In the genomic region with DNA sequence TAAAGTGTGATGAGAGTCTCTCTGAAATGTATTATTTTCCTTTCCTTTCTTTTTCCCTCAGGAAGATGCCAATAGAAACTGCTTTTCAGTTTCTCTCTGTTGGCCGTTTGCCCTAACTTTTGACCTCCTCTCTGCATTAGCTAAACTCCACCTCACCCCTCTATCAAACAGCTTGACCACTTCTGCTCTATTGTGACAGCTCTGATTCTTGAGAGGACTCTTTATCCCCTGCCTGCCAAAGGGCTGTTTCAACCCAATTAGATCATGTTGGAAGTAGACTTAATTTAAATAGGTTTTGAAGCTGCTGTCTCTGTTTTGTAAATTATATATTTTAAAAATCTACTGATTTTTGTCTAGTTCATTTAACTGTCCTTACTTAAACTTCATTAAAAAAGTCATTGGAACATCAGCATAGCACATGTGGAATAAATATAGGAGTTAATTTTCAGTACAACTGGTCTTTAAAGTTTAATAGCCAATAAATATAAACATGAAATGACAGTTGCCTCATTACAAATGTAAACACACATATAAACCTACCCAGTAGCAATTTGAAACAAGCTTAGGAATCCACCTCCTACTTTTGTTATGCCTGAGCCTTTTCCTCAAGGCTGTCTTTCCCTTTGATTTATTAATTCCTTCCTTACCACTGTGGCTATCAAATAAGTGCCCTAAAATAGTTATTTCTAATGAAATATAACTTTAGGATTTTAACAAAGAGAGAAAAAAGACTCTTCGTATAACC, we compare ENCODE assay signal across 21 cellular contexts.
DNase-seq lines count a peak whose midpoint lies in the region; ATAC-seq and TF ChIP-seq lines count a peak whose summit lies in the region.
"Had no signal": no experiment of that assay in that cellular context is flagged by ENCODE, and none has a peak within 500 bp of the region (broad histone marks: within the 10 kb centered on the region; RNA-seq: fewer than 3 reads in every experiment).

No MANE protein-coding gene starts in this region.

- peaks cover 9% of the 10 kb centered on the region for H3K4me1 ChIP-seq in PC-3 (ENCODE audit: insufficient read depth, low read length)
- peaks cover 0 to 41% (median 31%) of the 10 kb centered on the region in 4 donors for H3K4me1 ChIP-seq in sigmoid colon
- H3K4me1 ChIP-seq in transverse colon: peaks cover 0 to 17% (median 6%) of the 10 kb centered on the region in 4 donors
- H3K4me1 ChIP-seq: BE2C had no signal

- H3K9me2 ChIP-seq in PC-3 (replicated peaks; ENCODE audit: low read length): no peaks in the 10 kb centered on the region

- H3K4me3 Mint-ChIP-seq in glutamatergic neuron (ENCODE audit: unreplicated experiment): no peak overlapping the region

- no peaks in the 10 kb centered on the region for H3K9me3 Mint-ChIP-seq in glutamatergic neuron (ENCODE audit: unreplicated experiment)

- TF ChIP-seq CTCF in LNCaP clone FGC (IDR thresholded peaks at IDR 0.05; ENCODE audit: control insufficient read depth, extremely low read depth, insufficient read depth): no peak
- TF ChIP-seq CTCF in PC-3 (conservative IDR thresholded peaks at IDR 0.05; ENCODE audit: low read depth, low read length): no peak
- no peak for TF ChIP-seq CTCF in sigmoid colon (IDR thresholded peaks at IDR 0.05)
- TF ChIP-seq CTCF in glutamatergic neuron (IDR thresholded peaks at IDR 0.05; ENCODE audit: partially characterized antibody, unreplicated experiment): no peak
- no peak for TF ChIP-seq CTCF in transverse colon (IDR thresholded peaks at IDR 0.05)

- H3K79me2 ChIP-seq in PC-3 (ENCODE audit: low read length): no peaks in the 10 kb centered on the region

- DNase-seq in LNCaP clone FGC (ENCODE audit: low read depth) (peak; percentile 45), PC-3 (no peak), left colon (no peak), sigmoid colon (no peak), glutamatergic neuron (no peak), head of caudate nucleus (no peak), transverse colon (no peak)
- DNase-seq: BE2C, DMS79 treated with DMSO at 0.1 percent for 48 hours, H7, NCI-H1092, NCI-H1436, NCI-H187 treated with DMSO at 0.1 percent for 48 hours, NCI-H2107, NCI-H446 treated with DMSO at 0.1 percent for 48 hours, NCI-H526 treated with DMSO at 0.1 percent for 48 hours, SIG-M5 had no signal

- ATAC-seq in PC-3: peak; percentile 62
- ATAC-seq in left colon: peak; percentile 53
- ATAC-seq: HepG2, K562, Panc1 had no signal

- H3K36me3 Mint-ChIP-seq in glutamatergic neuron (ENCODE audit: unreplicated experiment): no peaks in the 10 kb centered on the region

- no peaks in the 10 kb centered on the region for H4K20me1 ChIP-seq in PC-3 (ENCODE audit: low read length)

- no peaks in the 10 kb centered on the region for H3K36me3 ChIP-seq in PC-3 (ENCODE audit: low read depth, low read length)
- H3K36me3 ChIP-seq in sigmoid colon: no peaks in the 10 kb centered on the region
- no peaks in the 10 kb centered on the region for H3K36me3 ChIP-seq in transverse colon
- H3K36me3 ChIP-seq: BE2C had no signal

- no peaks in the 10 kb centered on the region for H3F3A ChIP-seq in PC-3 (ENCODE audit: low read length, unreplicated experiment)

- in situ Hi-C loops in transverse colon (cut with MboI; ENCODE audit: low pct_ligation_motif_present in 1 of 4, low pct_unique_long_range_greater_than_20kb in 1 of 4, low sequenced_read_pairs in 3 of 4): no loop called here

- H3K27me3 ChIP-seq in PC-3 (ENCODE audit: low read length) (no peaks in the 10 kb centered on the region), sigmoid colon (no peaks in the 10 kb centered on the region), transverse colon (no peaks in the 10 kb centered on the region)
- H3K27me3 ChIP-seq: BE2C had no signal

- H3K4me2 ChIP-seq in PC-3 (ENCODE audit: low read length): no peak overlapping the region

- 41 to 58% methylated on average over 2 of the region's 2 CpGs for WGBS in sigmoid colon, 2 donors
- 37 to 44% methylated on average over 2 of the region's 2 CpGs for WGBS in transverse colon (ENCODE audit: low coverage in 1 of 2), 2 donors

- no peak overlapping the region for H3K27ac ChIP-seq in PC-3 (ENCODE audit: low read length)
- peak overlapping the region; percentile 3 to 37 (median 12) for H3K27ac ChIP-seq in sigmoid colon
- H3K27ac ChIP-seq in transverse colon: peak overlapping the region in 2 of 4 donors; percentile 2 to 28
- H3K27ac ChIP-seq: HL-60 had no signal

- no peaks in the 10 kb centered on the region for H3K27me3 Mint-ChIP-seq in glutamatergic neuron (ENCODE audit: unreplicated experiment)

- H3K4me3 ChIP-seq in LNCaP clone FGC (ENCODE audit: low read depth, low read length): no peak overlapping the region
- no peak overlapping the region for H3K4me3 ChIP-seq in PC-3 (ENCODE audit: low read length)
- no peak overlapping the region for H3K4me3 ChIP-seq in sigmoid colon
- H3K4me3 ChIP-seq in transverse colon: no peak overlapping the region
- H3K4me3 ChIP-seq: K562 had no signal

- no peak overlapping the region for H3K27ac Mint-ChIP-seq in glutamatergic neuron (ENCODE audit: unreplicated experiment)

- no peaks in the 10 kb centered on the region for H3K9me3 ChIP-seq in PC-3 (ENCODE audit: low read length)
- no peaks in the 10 kb centered on the region for H3K9me3 ChIP-seq in sigmoid colon
- no peaks in the 10 kb centered on the region for H3K9me3 ChIP-seq in transverse colon
- H3K9me3 ChIP-seq: BE2C had no signal

- H3K4me1 Mint-ChIP-seq in glutamatergic neuron (ENCODE audit: low read depth, unreplicated experiment): no peaks in the 10 kb centered on the region

- no peak for TF ChIP-seq POLR2A in sigmoid colon (IDR thresholded peaks at IDR 0.05)
- no peak for TF ChIP-seq POLR2A in transverse colon (IDR thresholded peaks at IDR 0.05)

- TF ChIP-seq EP300 in sigmoid colon (IDR thresholded peaks at IDR 0.05): no peak
- no peak for TF ChIP-seq EP300 in transverse colon (IDR thresholded peaks at IDR 0.05; ENCODE audit: low read depth)

- POLR2A ChIA-PET in PC-3 (lab: Charles Lee; ENCODE audit: unreplicated experiment): no interaction called here

- CTCF ChIA-PET in PC-3 (lab: Charles Lee): no interaction called here

- intact Hi-C loops in PC-3 (cut with micrococcal nuclease): no loop called here
- intact Hi-C loops in left colon (cut with DNase I, micrococcal nuclease): no loop called here
- intact Hi-C loops in sigmoid colon (cut with DNase I): no loop called here
- intact Hi-C loops in head of caudate nucleus (cut with DNase I): no loop called here
- intact Hi-C loops in transverse colon (cut with DNase I; ENCODE audit: low total_unique reads): no loop called here

- H2AFZ ChIP-seq in PC-3 (ENCODE audit: low read length): no peak overlapping the region

- no TSS peak for BruUV-seq in PC-3 (replicated peaks; lab: Mats Ljungman, UMichigan)

- no peak overlapping the region for H3K9ac ChIP-seq in PC-3 (ENCODE audit: low read length)
